ENCODE assay signal across 13 cellular contexts in the genomic region with DNA sequence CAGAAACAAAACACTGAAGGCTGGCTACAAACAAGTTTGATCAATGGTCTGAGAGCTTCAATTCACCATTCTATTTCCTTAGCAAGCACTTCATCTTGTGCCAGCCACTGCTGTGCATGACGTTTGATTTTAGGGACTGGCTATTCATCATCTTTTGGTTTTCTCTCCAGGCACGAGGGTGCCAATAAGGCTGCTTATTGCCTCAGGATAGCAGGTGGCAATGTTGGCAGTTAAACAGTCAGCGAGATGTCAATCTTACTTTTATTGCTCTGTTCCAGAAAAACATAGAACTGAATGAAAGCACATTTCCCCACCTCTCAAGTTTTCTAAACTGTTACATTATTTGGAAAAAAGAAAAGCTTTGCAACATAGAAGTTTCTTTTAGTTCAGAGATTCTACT.
"Had no signal": no experiment of that assay in that cellular context is flagged by ENCODE, and none has a peak within 500 bp of the region (broad histone marks: within the 10 kb centered on the region; RNA-seq: fewer than 3 reads in every experiment).

No MANE protein-coding gene starts in this region.

- H3K36me3 ChIP-seq: right lobe of liver, stomach, upper lobe of right lung had no signal

- H3K4me1 ChIP-seq: right lobe of liver, stomach, testis, upper lobe of right lung had no signal

- H3K27me3 ChIP-seq: right lobe of liver, stomach, testis, upper lobe of right lung had no signal

- H3K4me3 ChIP-seq: right lobe of liver, stomach, testis, upper lobe of right lung had no signal

- H3K27ac ChIP-seq: right lobe of liver, stomach, testis, upper lobe of right lung had no signal

- H3K27ac Mint-ChIP-seq: activated naive CD8-positive, alpha-beta T cell treated with anti-CD3 and anti-CD28 coated beads, Interleukin-2, amount 50 U/mL, for 24 hours; dendritic cell treated with granulocyte-macrophage colony-stimulating factor and Interleukin-4, amounts not matched to agents 40 ng/mL and 50 ng/mL, for 4 days; effector memory CD8-positive, alpha-beta T cell had no signal

- H3K4me3 Mint-ChIP-seq: activated naive CD8-positive, alpha-beta T cell treated with anti-CD3 and anti-CD28 coated beads, Interleukin-2, amount 50 U/mL, for 24 hours; dendritic cell treated with granulocyte-macrophage colony-stimulating factor and Interleukin-4, amounts not matched to agents 40 ng/mL and 50 ng/mL, for 4 days; effector memory CD8-positive, alpha-beta T cell had no signal

- ATAC-seq: activated naive CD8-positive, alpha-beta T cell treated with anti-CD3 and anti-CD28 coated beads, Interleukin-2, amount 50 U/mL, for 24 hours; effector memory CD8-positive, alpha-beta T cell; right lobe of liver; upper lobe of right lung had no signal

- H3K27me3 Mint-ChIP-seq: activated naive CD8-positive, alpha-beta T cell treated with anti-CD3 and anti-CD28 coated beads, Interleukin-2, amount 50 U/mL, for 24 hours; dendritic cell treated with granulocyte-macrophage colony-stimulating factor and Interleukin-4, amounts not matched to agents 40 ng/mL and 50 ng/mL, for 4 days; effector memory CD8-positive, alpha-beta T cell had no signal

- H3K4me1 Mint-ChIP-seq: activated naive CD8-positive, alpha-beta T cell treated with anti-CD3 and anti-CD28 coated beads, Interleukin-2, amount 50 U/mL, for 24 hours had no signal

- H3K9me3 ChIP-seq: right lobe of liver, stomach, testis, upper lobe of right lung had no signal

- H3K9me3 Mint-ChIP-seq: activated naive CD8-positive, alpha-beta T cell treated with anti-CD3 and anti-CD28 coated beads, Interleukin-2, amount 50 U/mL, for 24 hours; dendritic cell treated with granulocyte-macrophage colony-stimulating factor and Interleukin-4, amounts not matched to agents 40 ng/mL and 50 ng/mL, for 4 days had no signal

- DNase-seq: activated CD4-positive, CD25-positive, alpha-beta regulatory T cell treated with anti-CD3 and anti-CD28 coated beads, Interleukin-2, amount 50 U/mL, for 72 hours; activated naive CD4-positive, alpha-beta T cell treated with Interleukin-2 at 50 U/mL for 16 hours; activated naive CD8-positive, alpha-beta T cell treated with anti-CD3 and anti-CD28 coated beads, Interleukin-2, amount 50 U/mL, for 24 hours; aorta; effector memory CD8-positive, alpha-beta T cell; foreskin melanocyte; mesendoderm; right lobe of liver; stimulated activated CD4-positive, alpha-beta T cell treated with anti-CD3 and anti-CD28 coated beads, Interleukin-2, amount 100 ng/mL, for 24 hours; stomach; testis; upper lobe of right lung had no signal
